Comparison of ENCODE assay signal across 30 cellular contexts in the genomic region with DNA sequence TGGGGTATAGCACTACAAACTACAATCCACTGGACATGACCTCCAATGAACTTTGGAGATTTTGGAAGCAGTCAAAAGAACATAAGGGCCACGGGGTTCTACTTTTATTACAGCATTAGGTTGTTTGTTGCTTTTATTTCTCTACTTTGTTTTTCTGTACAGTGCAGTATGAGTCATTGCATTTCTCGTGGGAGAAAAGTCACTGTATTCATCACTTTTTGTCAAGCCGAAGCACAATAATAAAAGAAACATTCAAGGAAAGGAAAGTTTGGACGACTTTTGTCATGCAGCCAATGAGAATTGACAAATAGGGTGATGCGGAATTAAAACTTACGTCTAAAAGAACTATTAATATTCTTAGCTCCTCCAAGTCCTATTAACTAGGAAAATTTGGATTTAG.
"Had no signal": no experiment of that assay in that cellular context is flagged by ENCODE, and none has a peak within 500 bp of the region (broad histone marks: within the 10 kb centered on the region; RNA-seq: fewer than 3 reads in every experiment).

No MANE protein-coding gene starts in this region.

- H3K79me2 ChIP-seq: hepatocyte had no signal

- H3K27ac ChIP-seq: coronary artery, dorsolateral prefrontal cortex, gastroesophageal sphincter, heart right ventricle, hepatocyte had no signal

- ATAC-seq: activated CD4-positive, alpha-beta T cell treated with anti-CD3 and anti-CD28 coated beads for 36 hours; activated T-helper 17 cell treated with anti-CD3 and anti-CD28 coated beads, Interleukin-2, amount 50 U/mL, for 72 hours; esophagus mucosa; gastroesophageal sphincter; heart right ventricle had no signal

- H3K4me2 ChIP-seq: hepatocyte had no signal

- H3K9me3 Mint-ChIP-seq: activated CD4-positive, alpha-beta memory T cell treated with anti-CD3 and anti-CD28 coated beads for 36 hours; activated CD4-positive, alpha-beta T cell treated with anti-CD3 and anti-CD28 coated beads, Interleukin-2, amount 10 ng/mL, durations not matched to agents 24 days and 14 days; activated T-cell treated with anti-CD3 and anti-CD28 coated beads, Interleukin-2, amount 50 U/mL, for 24 hours; activated T-helper 17 cell treated with anti-CD3 and anti-CD28 coated beads, Interleukin-2, amount 50 U/mL, for 72 hours; central memory CD8-positive, alpha-beta T cell; dendritic cell treated with granulocyte-macrophage colony-stimulating factor and Interleukin-4, amounts not matched to agents 40 ng/mL and 50 ng/mL, for 4 days; endodermal cell had no signal

- H3K27ac Mint-ChIP-seq: activated CD4-positive, alpha-beta memory T cell treated with anti-CD3 and anti-CD28 coated beads for 36 hours; activated CD4-positive, alpha-beta T cell treated with anti-CD3 and anti-CD28 coated beads for 36 hours; activated CD4-positive, alpha-beta T cell treated with anti-CD3 and anti-CD28 coated beads, Interleukin-2, amount 10 ng/mL, durations not matched to agents 24 days and 14 days; activated naive CD8-positive, alpha-beta T cell; activated T-cell treated with anti-CD3 and anti-CD28 coated beads, Interleukin-2, amount 50 U/mL, for 24 hours; activated T-helper 17 cell treated with anti-CD3 and anti-CD28 coated beads, Interleukin-2, amount 50 U/mL, for 72 hours; dendritic cell treated with granulocyte-macrophage colony-stimulating factor and Interleukin-4, amounts not matched to agents 40 ng/mL and 50 ng/mL, for 4 days; endodermal cell had no signal

- FAIRE-seq: bronchial epithelial cell had no signal

- H2AFZ ChIP-seq: hepatocyte had no signal

- DNase-seq: activated CD4-positive, alpha-beta memory T cell treated with anti-CD3 and anti-CD28 coated beads for 36 hours; activated CD4-positive, alpha-beta T cell treated with anti-CD3 and anti-CD28 coated beads for 36 hours; activated CD4-positive, CD25-positive, alpha-beta regulatory T cell; activated CD4-positive, CD25-positive, alpha-beta regulatory T cell treated with anti-CD3 and anti-CD28 coated beads, Interleukin-2, amount 50 U/mL, for 72 hours; activated CD8-positive, alpha-beta memory T cell treated with anti-CD3 and anti-CD28 coated beads, Interleukin-2, amount 50 U/mL, for 48 hours; activated effector memory CD4-positive, alpha-beta T cell treated with Interleukin-2 at 50 U/mL for 16 hours; activated gamma-delta T cell treated with Interleukin-2 at 50 U/mL for 16 hours; activated naive CD4-positive, alpha-beta T cell treated with anti-CD3 and anti-CD28 coated beads, Interleukin-2, amount 50 U/mL, for 16 hours; activated naive CD4-positive, alpha-beta T cell treated with Interleukin-2 at 50 U/mL for 16 hours; activated T-cell treated with anti-CD3 and anti-CD28 coated beads for 4 hours; activated T-cell treated with anti-CD3 and anti-CD28 coated beads, Interleukin-2, amount 50 U/mL, for 24 hours; amygdala; aorta; dorsolateral prefrontal cortex; effector memory CD4-positive, alpha-beta T cell; endodermal cell; foreskin melanocyte; heart right ventricle; T-helper 2 cell had no signal

- H3K4me3 Mint-ChIP-seq: activated CD4-positive, alpha-beta memory T cell treated with anti-CD3 and anti-CD28 coated beads for 36 hours; activated CD4-positive, alpha-beta T cell treated with anti-CD3 and anti-CD28 coated beads for 36 hours; activated CD4-positive, alpha-beta T cell treated with anti-CD3 and anti-CD28 coated beads, Interleukin-2, amount 10 ng/mL, durations not matched to agents 24 days and 14 days; activated naive CD8-positive, alpha-beta T cell; activated T-cell treated with anti-CD3 and anti-CD28 coated beads, Interleukin-2, amount 50 U/mL, for 24 hours; activated T-helper 17 cell treated with anti-CD3 and anti-CD28 coated beads, Interleukin-2, amount 50 U/mL, for 72 hours; brain; central memory CD8-positive, alpha-beta T cell; dendritic cell treated with granulocyte-macrophage colony-stimulating factor and Interleukin-4, amounts not matched to agents 40 ng/mL and 50 ng/mL, for 4 days; endodermal cell had no signal

- H3K4me1 Mint-ChIP-seq: activated CD4-positive, alpha-beta T cell treated with anti-CD3 and anti-CD28 coated beads for 36 hours; activated CD4-positive, alpha-beta T cell treated with anti-CD3 and anti-CD28 coated beads, Interleukin-2, amount 10 ng/mL, durations not matched to agents 24 days and 14 days; activated T-helper 17 cell treated with anti-CD3 and anti-CD28 coated beads, Interleukin-2, amount 50 U/mL, for 72 hours; central memory CD8-positive, alpha-beta T cell had no signal

- H3K4me3 ChIP-seq: coronary artery, dorsolateral prefrontal cortex, gastroesophageal sphincter, heart right ventricle, hepatocyte had no signal

- H3K9me3 ChIP-seq: gastroesophageal sphincter, heart right ventricle had no signal

- H3K27me3 Mint-ChIP-seq: activated CD4-positive, alpha-beta memory T cell treated with anti-CD3 and anti-CD28 coated beads for 36 hours; activated T-cell treated with anti-CD3 and anti-CD28 coated beads, Interleukin-2, amount 50 U/mL, for 24 hours; brain; central memory CD8-positive, alpha-beta T cell; dendritic cell treated with granulocyte-macrophage colony-stimulating factor and Interleukin-4, amounts not matched to agents 40 ng/mL and 50 ng/mL, for 4 days had no signal

- H3K4me1 ChIP-seq: gastroesophageal sphincter had no signal

- H3K36me3 Mint-ChIP-seq: activated CD4-positive, alpha-beta memory T cell treated with anti-CD3 and anti-CD28 coated beads for 36 hours; activated naive CD8-positive, alpha-beta T cell; brain had no signal

- H3K36me3 ChIP-seq: gastroesophageal sphincter, heart right ventricle had no signal

- H3K27me3 ChIP-seq: dorsolateral prefrontal cortex, gastroesophageal sphincter, heart right ventricle, hepatocyte had no signal
